Comparison of ENCODE assay signal across 21 cellular contexts in genomic region chr18:12772111-12772510, GRCh38.
"Had no signal": no experiment of that assay in that cellular context is flagged by ENCODE, and none has a peak within 500 bp of the region (broad histone marks: within the 10 kb centered on the region; RNA-seq: fewer than 3 reads in every experiment).

No MANE protein-coding gene starts in this region.

- H3K4me1 ChIP-seq: heart right ventricle, suprapubic skin, thyroid gland, upper lobe of left lung, uterus had no signal

- FAIRE-seq: frontal cortex, islet of Langerhans had no signal

- H3K9me3 ChIP-seq: heart right ventricle, mucosa of descending colon, neutrophil, suprapubic skin, thyroid gland, upper lobe of left lung, uterus had no signal

- H3K27ac ChIP-seq: dorsolateral prefrontal cortex, heart right ventricle, neutrophil, suprapubic skin, thyroid gland, upper lobe of left lung, uterus had no signal

- H3K27me3 ChIP-seq: dorsolateral prefrontal cortex, suprapubic skin, thyroid gland, upper lobe of left lung, uterus had no signal

- H3K4me3 ChIP-seq: dorsolateral prefrontal cortex, heart right ventricle, mucosa of descending colon, suprapubic skin, thyroid gland, upper lobe of left lung, uterus had no signal

- DNase-seq: cortex of kidney; dorsolateral prefrontal cortex; effector CD8-positive, alpha-beta T cell; heart right ventricle; hypothalamus; kidney glomerular epithelial cell; mammary epithelial cell; mucosa of descending colon; naive thymus-derived CD8-positive, alpha-beta T cell; stimulated activated CD4-positive, alpha-beta T cell treated with anti-CD3 and anti-CD28 coated beads, Interleukin-4, amount 100 ng/mL, for 1 hour; stimulated activated CD8-positive, alpha-beta memory T cell treated with anti-CD3 and anti-CD28 coated beads, Interleukin-4, amount 100 ng/mL, for 48 hours; stimulated activated naive CD8-positive, alpha-beta T cell treated with anti-CD3 and anti-CD28 coated beads, Interleukin-15, Interleukin-2, amounts not matched to agents 100 U/mL and 50 U/mL, for 24 hours; thyroid gland; upper lobe of left lung; uterus had no signal

- H3K36me3 ChIP-seq: heart right ventricle, neutrophil, suprapubic skin, thyroid gland, upper lobe of left lung, uterus had no signal

- ATAC-seq: heart right ventricle; left lobe of liver; mucosa of descending colon; naive thymus-derived CD8-positive, alpha-beta T cell; stimulated activated effector memory CD8-positive, alpha-beta T cell treated with anti-CD3 and anti-CD28 coated beads, Interleukin-12 subunit alpha, Interleukin-12 subunit beta, amount 100 ng/mL, for 72 hours; stimulated activated naive CD8-positive, alpha-beta T cell treated with anti-CD3 and anti-CD28 coated beads, Interleukin-15, Interleukin-2, amounts not matched to agents 100 U/mL and 50 U/mL, for 24 hours had no signal
